In the genomic region with DNA sequence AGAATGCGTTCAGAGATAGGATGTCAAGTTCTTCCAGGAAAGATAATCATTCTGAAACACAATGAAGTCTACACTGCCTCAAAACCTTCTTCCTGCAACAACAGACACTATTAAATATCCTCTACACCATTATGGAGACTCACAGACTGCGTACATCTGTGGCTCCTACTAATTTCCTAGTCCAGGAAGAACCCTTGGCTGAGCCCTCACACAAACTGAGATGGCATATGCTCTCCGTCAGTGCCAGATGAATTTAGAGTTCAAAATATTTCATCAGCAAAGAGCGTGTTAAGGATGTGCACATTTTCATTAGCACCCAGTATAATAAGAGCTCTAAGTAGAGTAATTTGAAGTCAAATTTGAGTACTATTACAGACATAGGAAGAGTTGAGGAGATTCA, we compare ENCODE assay signal across 20 cellular contexts.
"Had no signal": no experiment of that assay in that cellular context is flagged by ENCODE, and none has a peak within 500 bp of the region (broad histone marks: within the 10 kb centered on the region; RNA-seq: fewer than 3 reads in every experiment).

No MANE protein-coding gene starts in this region.

- H3K4me3 Mint-ChIP-seq: immature natural killer cell; natural killer cell treated with Interleukin-12 subunit alpha and Interleukin-12 subunit beta and Interleukin-15 and Interleukin-18, amount 100 ng/mL, for 72 hours had no signal

- DNase-seq: effector CD8-positive, alpha-beta T cell; heart right ventricle; immature natural killer cell; kidney; left cardiac atrium; left ventricle myocardium inferior; lower lobe of right lung; mesenchymal stem cell; midbrain; occipital lobe; pancreas; right cardiac atrium; small intestine; stimulated activated CD4-positive, alpha-beta T cell treated with anti-CD3 and anti-CD28 coated beads, Interleukin-12 subunit alpha, Interleukin-12 subunit beta, amount 100 ng/mL, for 4 hours; stimulated activated CD4-positive, alpha-beta T cell treated with anti-CD3 and anti-CD28 coated beads, Interleukin-2, amount 100 ng/mL, for 48 hours; stimulated activated naive CD4-positive, alpha-beta T cell treated with Interleukin-2 at 50 U/mL for 16 hours; trophoblast cell had no signal

- H3K27ac Mint-ChIP-seq: immature natural killer cell, progenitor cell of endocrine pancreas had no signal

- H3K36me3 Mint-ChIP-seq: natural killer cell treated with Interleukin-12 subunit alpha and Interleukin-12 subunit beta and Interleukin-15 and Interleukin-18, amount 100 ng/mL, for 72 hours had no signal

- ATAC-seq: esophagus mucosa; heart right ventricle; left cardiac atrium; lower lobe of right lung; natural killer cell treated with Interleukin-12 subunit alpha and Interleukin-12 subunit beta and Interleukin-15 and Interleukin-18, amount 100 ng/mL, for 72 hours; pancreas; right cardiac atrium had no signal

- H3K9me3 Mint-ChIP-seq: immature natural killer cell; natural killer cell treated with Interleukin-12 subunit alpha and Interleukin-12 subunit beta and Interleukin-15 and Interleukin-18, amount 100 ng/mL, for 72 hours had no signal

- H3K27me3 Mint-ChIP-seq: natural killer cell treated with Interleukin-12 subunit alpha and Interleukin-12 subunit beta and Interleukin-15 and Interleukin-18, amount 100 ng/mL, for 72 hours; progenitor cell of endocrine pancreas had no signal
